In the genomic region with DNA sequence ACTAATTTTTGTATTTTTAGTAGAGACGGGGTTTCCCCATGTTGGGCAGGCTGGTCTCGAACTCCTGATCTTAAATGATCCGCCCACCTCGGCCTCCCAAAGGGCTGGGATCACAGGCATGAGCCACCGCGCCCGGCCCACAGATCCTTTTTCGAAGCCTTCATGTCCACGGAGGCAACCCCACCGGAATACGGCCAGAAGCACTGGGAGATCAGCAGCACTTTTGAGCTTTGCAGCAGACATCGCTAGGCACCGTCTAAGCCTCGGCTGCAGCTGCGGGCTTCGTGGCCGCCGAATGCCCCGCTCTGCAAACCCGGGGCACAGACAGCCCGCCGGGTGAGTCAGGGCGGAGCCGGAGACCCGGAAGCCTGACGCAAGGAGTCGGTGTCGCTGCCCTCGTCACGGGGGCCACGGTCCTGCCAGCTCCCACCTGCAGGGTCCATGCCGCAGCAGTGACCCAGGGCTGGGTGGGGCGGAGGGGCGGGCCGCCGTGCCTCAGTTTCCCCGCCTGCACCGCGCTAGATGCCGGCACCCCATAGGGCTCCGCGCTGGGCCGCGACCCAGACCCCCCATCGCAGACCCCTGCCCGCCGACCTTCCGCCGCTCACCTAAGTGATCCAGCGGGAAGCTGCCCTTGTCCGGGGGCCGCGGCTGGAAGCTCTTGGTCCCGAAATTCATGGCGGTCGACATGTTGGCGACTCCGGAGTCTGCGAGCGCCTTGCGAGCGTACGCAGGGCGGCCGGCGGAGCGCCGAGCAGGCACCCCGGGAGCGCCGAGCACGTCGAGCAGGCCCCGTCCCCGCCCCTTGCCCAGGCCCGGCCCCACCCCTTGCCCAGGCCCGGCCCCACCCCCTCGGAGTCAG, we compare ENCODE assay signal across 8 cellular contexts. TPM values are rescaled to one million over a fixed set of nuclear protein-coding genes. Genes with fewer than 3 reads are reported as not detected.
DNase-seq lines count a peak whose midpoint lies in the region; ATAC-seq, FAIRE-seq and TF ChIP-seq lines count a peak whose summit lies in the region.

A gene with protein sequence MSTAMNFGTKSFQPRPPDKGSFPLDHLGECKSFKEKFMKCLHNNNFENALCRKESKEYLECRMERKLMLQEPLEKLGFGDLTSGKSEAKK (minus strand): TSS at position 730 of the 862 bp plus-strand sequence. CDS start 40 bp downstream, at position 690.

- DNase-seq in ACHN: peak; percentile 94
- DNase-seq in NCI-H345 treated with DMSO at 0.1 percent for 48 hours (lab: John Stamatoyannopoulos, UW; ENCODE audit: unreplicated experiment): peak; percentile 37
- DNase-seq in activated CD4-positive, CD25-positive, alpha-beta regulatory T cell treated with anti-CD3 and anti-CD28 coated beads, Interleukin-2, amount 50 U/mL, for 16 hours (ENCODE audit: low read depth, low spot score): peak; percentile 81
- peak in 59 of 61 donors; percentile 30 to 92 (median 78) for DNase-seq in caudate nucleus (lab: John Stamatoyannopoulos, UW)
- DNase-seq in keratinocyte (ENCODE audit: low read depth, low spot score): no peak
- peak; percentile 89 for DNase-seq in stimulated activated CD4-positive, alpha-beta T cell treated with anti-CD3 and anti-CD28 coated beads, Interleukin-12 subunit alpha, Interleukin-12 subunit beta, amount 100 ng/mL, for 4 hours

- no peaks in the 10 kb centered on the region for H3K9me3 ChIP-seq in keratinocyte (ENCODE audit: control insufficient read depth, low read depth, low read length)

- H3K4me3 ChIP-seq in keratinocyte (ENCODE audit: control insufficient read depth in 2 of 3, extremely low read depth in 1 of 3, insufficient read depth in 2 of 3, low read depth in 1 of 3, low read length in 3 of 3): peak within 1 kb of the TSS; percentile 62 to 100 (median 87)

- no peaks in the 10 kb centered on the region for H3K27me3 ChIP-seq in keratinocyte (ENCODE audit: control insufficient read depth, extremely low read depth, insufficient read depth, low read length)

- H3K27ac ChIP-seq in caudate nucleus (ENCODE audit: low read depth, low read length): peak within 1 kb of the TSS; percentile 78
- peak within 1 kb of the TSS; percentile 88 for H3K27ac ChIP-seq in keratinocyte (ENCODE audit: control insufficient read depth, insufficient read depth, low read length)

- ATAC-seq in GM18870 (IDR thresholded peaks at IDR 0.05; ENCODE audit: unreplicated experiment) (peak; percentile 41), HG03108 (IDR thresholded peaks at IDR 0.05; ENCODE audit: unreplicated experiment) (peak; percentile 61)

- peaks cover 42% of the 10 kb centered on the region for H3K79me2 ChIP-seq in keratinocyte (ENCODE audit: control insufficient read depth, insufficient read depth, low read length)

- TF ChIP-seq CTCF in keratinocyte (optimal IDR thresholded peaks at IDR 0.05 in 1 of 3, IDR thresholded peaks at IDR 0.05 in 1 of 3, conservative IDR thresholded peaks at IDR 0.05 in 1 of 3; ENCODE audit: extremely low read depth in 1 of 3, insufficient read depth in 2 of 3, low read length in 3 of 3): no peak

- peaks cover 3% of the 10 kb centered on the region for H4K20me1 ChIP-seq in keratinocyte (ENCODE audit: control insufficient read depth, extremely low read depth, insufficient read depth, low read length)

- peaks cover 4% of the 10 kb centered on the region for H3K4me1 ChIP-seq in keratinocyte (ENCODE audit: control insufficient read depth, extremely low read depth, insufficient read depth, low read length)

- dilution Hi-C loops in keratinocyte (cut with MboI; ENCODE audit: extremely low pct_ligation_motif_present, low sequenced_read_pairs): no loop called here

- no peaks in the 10 kb centered on the region for H3K9me1 ChIP-seq in keratinocyte (ENCODE audit: control insufficient read depth, extremely low read depth, insufficient read depth, low read length)

- H3K9ac ChIP-seq in keratinocyte (ENCODE audit: control insufficient read depth, extremely low read depth, insufficient read depth, low read length): peak within 1 kb of the TSS; percentile 95

- peak within 1 kb of the TSS; percentile 82 for H3K4me2 ChIP-seq in keratinocyte (ENCODE audit: control insufficient read depth, extremely low read depth, insufficient read depth, low read depth, low read length)

- H3K36me3 ChIP-seq in keratinocyte (ENCODE audit: control insufficient read depth in 2 of 2, extremely low read depth in 1 of 2, insufficient read depth in 2 of 2, low read length in 2 of 2): peaks cover 8 to 24% of the 10 kb centered on the region in 2 experiments

- FAIRE-seq in keratinocyte (lab: Jason Lieb, UNC): no peak

- in situ Hi-C loops in ACHN (cut with HindIII; ENCODE audit: low pct_ligation_motif_present, low pct_unique_long_range_greater_than_20kb, low sequenced_read_pairs): loop anchor here (25.0 kb wide), 1 partner anchor 188 kb away; no protein-coding TSS in a partner anchor

- peak within 1 kb of the TSS; percentile 89 for H2AFZ ChIP-seq in keratinocyte (ENCODE audit: control insufficient read depth, low read length)

RNA-seq across cellular contexts. Expression of the gene that starts here (rescaled TPM):
- polyA plus RNA-seq in keratinocyte: 4.7 to 6.3 TPM (median 6.2 TPM) in 3 replicates
- polyA plus RNA-seq in keratinocyte (2011; ENCODE audit: low read depth): 4.8 TPM
- 3.5 TPM in 2 replicates for polyA plus RNA-seq in keratinocyte (2011; cell fraction: cytosol; rRNA removed)
- 11.7 and 13.8 TPM in 2 replicates for polyA plus RNA-seq in keratinocyte (2011; cell fraction: nucleus; rRNA removed)
- 5.4 and 6.2 TPM in 2 replicates for polyA plus RNA-seq in keratinocyte (2012; ENCODE audit: low replicate concordance)
- 4.0 to 5.1 TPM (median 4.3 TPM) in 3 replicates for polyA minus RNA-seq in keratinocyte
- polyA minus RNA-seq in keratinocyte (2011; cell fraction: cytosol; rRNA and poly(A)+ RNA removed): 0.58 TPM
- polyA minus RNA-seq in keratinocyte (2011; cell fraction: nucleus; rRNA and poly(A)+ RNA removed): 3.2 and 5.5 TPM in 2 replicates
